In genomic region chr1:175591083-175591743, GRCh38 we compare ENCODE assay signal across 14 cellular contexts.
A peak's percentile ranks its signal among the peaks of the same experiment; 100 is the strongest.
DNase-seq lines count a peak whose midpoint lies in the region; ATAC-seq lines count a peak whose summit lies in the region.
"Had no signal": no experiment of that assay in that cellular context is flagged by ENCODE, and none has a peak within 500 bp of the region (broad histone marks: within the 10 kb centered on the region; RNA-seq: fewer than 3 reads in every experiment).

No MANE protein-coding gene starts in this region.

- DNase-seq in DMS 273 (lab: John Stamatoyannopoulos, UW; ENCODE audit: unreplicated experiment) (peak; percentile 52), DMS 273 treated with DMSO at 0.1 percent for 48 hours (lab: John Stamatoyannopoulos, UW) (no peak), NCI-H128 (lab: John Stamatoyannopoulos, UW; ENCODE audit: unreplicated experiment) (peak; percentile 82), NCI-H82 (lab: John Stamatoyannopoulos, UW) (peak; percentile 96), left lobe of liver (ENCODE audit: low spot score) (no peak)
- DNase-seq in stimulated activated naive CD4-positive, alpha-beta T cell treated with Interleukin-2 at 50 U/mL for 16 hours (lab: John Stamatoyannopoulos, UW) = no peak
- DNase-seq: activated CD4-positive, CD25-positive, alpha-beta regulatory T cell; activated naive CD4-positive, alpha-beta T cell treated with anti-CD3 and anti-CD28 coated beads for 36 hours; effector memory CD8-positive, alpha-beta T cell; foreskin keratinocyte; sigmoid colon; stimulated activated CD4-positive, alpha-beta T cell treated with anti-CD3 and anti-CD28 coated beads, Interleukin-4, amount 100 ng/mL, for 1 hour had no signal

- ATAC-seq in left lobe of liver (peak; percentile 22), HG02678 (IDR thresholded peaks at IDR 0.05; ENCODE audit: unreplicated experiment) (no peak), GM21381 (IDR thresholded peaks at IDR 0.05; ENCODE audit: unreplicated experiment) (no peak)
- ATAC-seq: effector memory CD8-positive, alpha-beta T cell; foreskin keratinocyte had no signal

Comparison
In these comparisons a context has a peak if more than half of its experiments do, and no peak if none do; other contexts are left out.
1. DNase-seq: peak in DMS 273 (single experiment), NCI-H128 (single experiment) and NCI-H82 (single experiment); none in DMS 273 treated with DMSO at 0.1 percent for 48 hours (single experiment), left lobe of liver (single experiment) and stimulated activated naive CD4-positive, alpha-beta T cell treated with Interleukin-2 at 50 U/mL for 16 hours (single experiment).